In the genomic region with DNA sequence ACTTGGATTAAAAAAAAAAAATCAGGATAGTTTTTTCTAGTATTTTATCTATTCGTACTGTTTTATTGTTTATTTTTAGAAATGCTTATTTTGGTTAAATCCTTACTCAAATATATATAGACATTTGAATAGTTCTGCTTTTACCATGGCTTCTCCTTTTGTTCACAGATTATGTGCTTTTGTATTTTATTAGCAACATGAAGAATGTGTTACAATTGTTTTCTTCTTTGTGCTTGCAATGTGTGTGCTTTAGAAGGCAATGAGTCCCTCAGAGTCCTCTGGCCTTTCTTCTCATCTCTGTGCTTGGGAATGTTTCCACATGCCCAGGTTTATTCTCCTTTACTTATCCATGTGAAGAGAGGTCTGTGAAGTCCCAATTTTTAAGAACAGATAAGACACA, we compare ENCODE assay signal across 33 cellular contexts.
"Had no signal": no experiment of that assay in that cellular context is flagged by ENCODE, and none has a peak within 500 bp of the region (broad histone marks: within the 10 kb centered on the region; RNA-seq: fewer than 3 reads in every experiment).

No MANE protein-coding gene starts in this region.

- H3K27me3 Mint-ChIP-seq: activated CD4-positive, alpha-beta T cell treated with anti-CD3 and anti-CD28 coated beads for 36 hours; activated T-cell treated with anti-CD3 and anti-CD28 coated beads, Interleukin-2, amount 50 U/mL, for 24 hours had no signal

- H3K27ac Mint-ChIP-seq: activated CD4-positive, alpha-beta T cell treated with anti-CD3 and anti-CD28 coated beads for 36 hours; activated CD4-positive, alpha-beta T cell treated with anti-CD3 and anti-CD28 coated beads, Interleukin-2, amount 10 ng/mL, durations not matched to agents 7 days and 5 days; activated CD8-positive, alpha-beta T cell treated with anti-CD3 and anti-CD28 coated beads, Interleukin-2, amount 10 ng/mL, durations not matched to agents 7 days and 5 days; activated naive CD4-positive, alpha-beta T cell treated with anti-CD3 and anti-CD28 coated beads, Interleukin-2, amount 50 U/mL, for 24 hours; activated naive CD8-positive, alpha-beta T cell treated with anti-CD3 and anti-CD28 coated beads, Interleukin-2, amount 10 ng/mL, durations not matched to agents 7 days and 5 days; activated T-cell treated with anti-CD3 and anti-CD28 coated beads, Interleukin-2, amount 50 U/mL, for 24 hours; activated T-helper 2 cell treated with anti-CD3 and anti-CD28 coated beads, Interferon-gamma antibody, Interleukin-2, Interleukin-4, amounts not matched to agents 10 μg/mL and 5 μg/mL and 100 μg/mL, durations not matched to agents 14 hours and 24 hours and 36 hours; T-helper 1 cell treated with Interleukin-12 subunit alpha and Interleukin-12 subunit beta and Interleukin-4 antibody, amounts not matched to agents 30 μg/mL and 1 μg/mL, for 36 hours; T-helper 2 cell treated with Interferon-gamma antibody and Interleukin-4, amounts not matched to agents 5 μg/mL and 100 μg/mL, for 36 hours had no signal

- H3K4me3 Mint-ChIP-seq: activated CD4-positive, alpha-beta T cell treated with anti-CD3 and anti-CD28 coated beads for 36 hours; activated CD4-positive, alpha-beta T cell treated with anti-CD3 and anti-CD28 coated beads, Interleukin-2, amount 10 ng/mL, durations not matched to agents 7 days and 5 days; activated CD8-positive, alpha-beta T cell treated with anti-CD3 and anti-CD28 coated beads, Interleukin-2, amount 10 ng/mL, durations not matched to agents 7 days and 5 days; activated naive CD4-positive, alpha-beta T cell treated with anti-CD3 and anti-CD28 coated beads, Interleukin-2, amount 50 U/mL, for 24 hours; activated naive CD8-positive, alpha-beta T cell treated with anti-CD3 and anti-CD28 coated beads, Interleukin-2, amount 10 ng/mL, durations not matched to agents 7 days and 5 days; activated T-cell treated with anti-CD3 and anti-CD28 coated beads, Interleukin-2, amount 50 U/mL, for 24 hours; T-helper 1 cell treated with Interleukin-12 subunit alpha and Interleukin-12 subunit beta and Interleukin-4 antibody, amounts not matched to agents 30 μg/mL and 1 μg/mL, for 36 hours; T-helper 2 cell treated with Interferon-gamma antibody and Interleukin-4, amounts not matched to agents 5 μg/mL and 100 μg/mL, for 36 hours had no signal

- H3K36me3 ChIP-seq: ascending aorta, cardiac muscle cell, Peyer's patch, SJSA1 had no signal

- H3K27me3 ChIP-seq: ascending aorta, cardiac muscle cell, Peyer's patch, SJSA1 had no signal

- H3K9me3 Mint-ChIP-seq: activated T-cell treated with anti-CD3 and anti-CD28 coated beads, Interleukin-2, amount 50 U/mL, for 24 hours; activated T-helper 2 cell treated with anti-CD3 and anti-CD28 coated beads, Interferon-gamma antibody, Interleukin-2, Interleukin-4, amounts not matched to agents 10 μg/mL and 5 μg/mL and 100 μg/mL, durations not matched to agents 14 hours and 24 hours and 36 hours; T-helper 1 cell treated with Interleukin-12 subunit alpha and Interleukin-12 subunit beta and Interleukin-4 antibody, amounts not matched to agents 30 μg/mL and 1 μg/mL, for 36 hours; T-helper 2 cell treated with Interferon-gamma antibody and Interleukin-4, amounts not matched to agents 5 μg/mL and 100 μg/mL, for 36 hours had no signal

- H3K4me3 ChIP-seq: ascending aorta, cardiac muscle cell, Peyer's patch, SJSA1 had no signal

- H3K4me2 ChIP-seq: SK-N-SH had no signal

- H3K27ac ChIP-seq: ascending aorta, cardiac muscle cell, Peyer's patch, SJSA1, VCaP had no signal

- H3K9me2 ChIP-seq: SK-N-SH had no signal

- H3K4me1 Mint-ChIP-seq: activated CD4-positive, alpha-beta T cell treated with anti-CD3 and anti-CD28 coated beads for 36 hours; activated CD4-positive, alpha-beta T cell treated with anti-CD3 and anti-CD28 coated beads, Interleukin-2, amount 10 ng/mL, durations not matched to agents 7 days and 5 days; activated naive CD4-positive, alpha-beta T cell treated with anti-CD3 and anti-CD28 coated beads, Interleukin-2, amount 50 U/mL, for 24 hours; activated naive CD8-positive, alpha-beta T cell treated with anti-CD3 and anti-CD28 coated beads, Interleukin-2, amount 10 ng/mL, durations not matched to agents 7 days and 5 days had no signal

- H3K36me3 Mint-ChIP-seq: activated naive CD8-positive, alpha-beta T cell treated with anti-CD3 and anti-CD28 coated beads, Interleukin-2, amount 10 ng/mL, durations not matched to agents 7 days and 5 days had no signal

- ATAC-seq: activated CD4-positive, alpha-beta T cell treated with anti-CD3 and anti-CD28 coated beads for 36 hours; activated CD8-positive, alpha-beta T cell treated with anti-CD3 and anti-CD28 coated beads, Interleukin-2, amount 10 ng/mL, durations not matched to agents 7 days and 5 days; PC-3 had no signal

- H3K9me3 ChIP-seq: ascending aorta, Peyer's patch, SJSA1, SK-N-SH had no signal

- H3K9ac ChIP-seq: SK-N-SH had no signal

- DNase-seq: activated CD4-positive, alpha-beta T cell treated with anti-CD3 and anti-CD28 coated beads for 36 hours; activated CD4-positive, alpha-beta T cell treated with anti-CD3 and anti-CD28 coated beads, Interleukin-2, amount 10 ng/mL, durations not matched to agents 7 days and 5 days; activated CD4-positive, alpha-beta T cell treated with anti-CD3 and anti-CD28 coated beads, Interleukin-2, amount 50 U/mL, for 48 hours; activated CD8-positive, alpha-beta T cell treated with anti-CD3 and anti-CD28 coated beads, Interleukin-2, amount 10 ng/mL, durations not matched to agents 7 days and 5 days; activated gamma-delta T cell; activated naive CD4-positive, alpha-beta T cell treated with Interleukin-2 at 50 U/mL for 16 hours; activated naive CD8-positive, alpha-beta T cell treated with anti-CD3 and anti-CD28 coated beads, Interleukin-2, amount 10 ng/mL, durations not matched to agents 7 days and 5 days; activated T-cell treated with anti-CD3 and anti-CD28 coated beads, Interleukin-2, amount 50 U/mL, for 24 hours; amygdala; KG1; MM.1S; NCI-H1092 treated with DMSO at 0.1 percent for 48 hours; NCI-H1417; NCI-H146; NCI-H187; NCI-H2081; NCI-H345; NCI-H510A; NCI-H748 treated with DMSO at 0.1 percent for 48 hours; NK-92 treated with Interleukin-12 subunit alpha and Interleukin-12 subunit beta, amount 100 ng/mL, for 24 hours; PC-3; Peyer's patch; RPMI8226; SHP77 treated with DMSO at 0.1 percent for 48 hours; SK-N-SH had no signal

- H3K4me1 ChIP-seq: ascending aorta, Peyer's patch, SJSA1 had no signal
